9 cellular contexts compared by ENCODE assay signal in genomic region chr12:26701604-26702215, GRCh38.
DNase-seq lines count a peak whose midpoint lies in the region; ATAC-seq and TF ChIP-seq lines count a peak whose summit lies in the region.
"Had no signal": no experiment of that assay in that cellular context is flagged by ENCODE, and none has a peak within 500 bp of the region (broad histone marks: within the 10 kb centered on the region; RNA-seq: fewer than 3 reads in every experiment).

No MANE protein-coding gene starts in this region.

- intact Hi-C loops in ascending aorta (cut with DNase I), result loop anchor here (1.0 to 5.0 kb wide), 2 partner anchors 69 to 604 kb away; no protein-coding TSS in a partner anchor
- intact Hi-C loops in left lung (cut with DNase I), result no loop called here

- H3K9me3 ChIP-seq in ascending aorta (no peaks in the 10 kb centered on the region), left lung (no peaks in the 10 kb centered on the region)

- no peak overlapping the region for H3K27ac Mint-ChIP-seq in activated CD8-positive, alpha-beta memory T cell treated with anti-CD3 and anti-CD28 coated beads, Interleukin-2, amount 10 ng/mL, durations not matched to agents 7 days and 5 days
- H3K27ac Mint-ChIP-seq: activated naive CD8-positive, alpha-beta T cell had no signal

- H3K36me3 Mint-ChIP-seq in activated CD8-positive, alpha-beta memory T cell treated with anti-CD3 and anti-CD28 coated beads, Interleukin-2, amount 10 ng/mL, durations not matched to agents 7 days and 5 days, result peaks cover 16% of the 10 kb centered on the region

- TF ChIP-seq CTCF in ascending aorta (IDR thresholded peaks at IDR 0.05) (peak; percentile 44 to 59 (median 45)), left lung (IDR thresholded peaks at IDR 0.05) (peak; percentile 35 to 46)

- DNase-seq in activated CD8-positive, alpha-beta memory T cell treated with anti-CD3 and anti-CD28 coated beads, Interleukin-2, amount 10 ng/mL, durations not matched to agents 7 days and 5 days, result no peak
- no peak for DNase-seq in activated CD8-positive, alpha-beta memory T cell treated with anti-CD3 and anti-CD28 coated beads, Interleukin-2, amount 50 U/mL, for 48 hours
- peak; percentile 24 to 67 for DNase-seq in NCI-H1930 (lab: John Stamatoyannopoulos, UW)
- no peak for DNase-seq in ascending aorta (ENCODE audit: low spot score in 2 of 2)
- no peak for DNase-seq in left lung
- no peak for DNase-seq in stimulated activated CD4-positive, alpha-beta T cell treated with anti-CD3 and anti-CD28 coated beads, Interleukin-15, amount 100 ng/mL, for 24 hours
- DNase-seq in activated gamma-delta T cell treated with Interleukin-2 at 50 U/mL for 16 hours, result no peak

- no peak overlapping the region for H3K27ac ChIP-seq in ascending aorta
- no peak overlapping the region for H3K27ac ChIP-seq in left lung

- CTCF ChIA-PET in activated CD8-positive, alpha-beta memory T cell treated with anti-CD3 and anti-CD28 coated beads, Interleukin-2, amount 10 ng/mL, durations not matched to agents 7 days and 5 days (lab: Charles Lee), result interaction anchor here (0.7 to 1.5 kb wide), 15 partner anchors 9 to 604 kb away, joined by 3 to 7 read pairs (median 4); partner anchors contain the start of genes ITPR2 and TM7SF3

- H3K27me3 ChIP-seq in ascending aorta, result no peaks in the 10 kb centered on the region
- no peaks in the 10 kb centered on the region for H3K27me3 ChIP-seq in left lung

- peaks cover 5% of the 10 kb centered on the region for H3K4me1 Mint-ChIP-seq in activated CD8-positive, alpha-beta memory T cell treated with anti-CD3 and anti-CD28 coated beads, Interleukin-2, amount 10 ng/mL, durations not matched to agents 7 days and 5 days

- peaks cover 0 to 11% of the 10 kb centered on the region in 2 donors for H3K4me1 ChIP-seq in ascending aorta
- H3K4me1 ChIP-seq in left lung, result peaks cover 0 to 22% of the 10 kb centered on the region in 2 donors

- H3K36me3 ChIP-seq in ascending aorta (peaks cover 0 to 4% of the 10 kb centered on the region in 2 donors), left lung (peaks cover 0 to 16% of the 10 kb centered on the region in 2 donors)

- no peak overlapping the region for H3K4me3 ChIP-seq in ascending aorta
- no peak overlapping the region for H3K4me3 ChIP-seq in left lung

- ATAC-seq in activated CD8-positive, alpha-beta memory T cell treated with anti-CD3 and anti-CD28 coated beads, Interleukin-2, amount 10 ng/mL, durations not matched to agents 7 days and 5 days, result peak; percentile 39
- peak; percentile 26 for ATAC-seq in left lung
- ATAC-seq in GM21447 (IDR thresholded peaks at IDR 0.05; ENCODE audit: unreplicated experiment), result no peak

- H3K27me3 Mint-ChIP-seq in activated CD8-positive, alpha-beta memory T cell treated with anti-CD3 and anti-CD28 coated beads, Interleukin-2, amount 10 ng/mL, durations not matched to agents 7 days and 5 days, result no peaks in the 10 kb centered on the region
- H3K27me3 Mint-ChIP-seq: activated naive CD8-positive, alpha-beta T cell had no signal

- H3K9me3 Mint-ChIP-seq in activated CD8-positive, alpha-beta memory T cell treated with anti-CD3 and anti-CD28 coated beads, Interleukin-2, amount 10 ng/mL, durations not matched to agents 7 days and 5 days (ENCODE audit: low read depth), result no peaks in the 10 kb centered on the region

- no peak overlapping the region for H3K4me3 Mint-ChIP-seq in activated CD8-positive, alpha-beta memory T cell treated with anti-CD3 and anti-CD28 coated beads, Interleukin-2, amount 10 ng/mL, durations not matched to agents 7 days and 5 days
- H3K4me3 Mint-ChIP-seq: activated naive CD8-positive, alpha-beta T cell had no signal

Comparison
In these comparisons a context has a peak if more than half of its experiments do, and no peak if none do; other contexts are left out.
1. DNase-seq: peak in NCI-H1930 (2 of 2); none in activated CD8-positive, alpha-beta memory T cell treated with anti-CD3 and anti-CD28 coated beads, Interleukin-2, amount 10 ng/mL, durations not matched to agents 7 days and 5 days (single experiment), activated CD8-positive, alpha-beta memory T cell treated with anti-CD3 and anti-CD28 coated beads, Interleukin-2, amount 50 U/mL, for 48 hours (single experiment), ascending aorta (0 of 2), left lung (0 of 2), stimulated activated CD4-positive, alpha-beta T cell treated with anti-CD3 and anti-CD28 coated beads, Interleukin-15, amount 100 ng/mL, for 24 hours (single experiment) and activated gamma-delta T cell treated with Interleukin-2 at 50 U/mL for 16 hours (single experiment).